16 cellular contexts compared by ENCODE assay signal in genomic region chr18:60794802-60795201, GRCh38.
A peak's percentile ranks its signal among the peaks of the same experiment; 100 is the strongest.
DNase-seq lines count a peak whose midpoint lies in the region; ATAC-seq and TF ChIP-seq lines count a peak whose summit lies in the region.
"Had no signal": no experiment of that assay in that cellular context is flagged by ENCODE, and none has a peak within 500 bp of the region (broad histone marks: within the 10 kb centered on the region; RNA-seq: fewer than 3 reads in every experiment).

No MANE protein-coding gene starts in this region.

- DNase-seq in ELF-1 (ENCODE audit: low read depth, low spot score), result peak; percentile 7
- DNase-seq in PC-9, result no peak
- DNase-seq in foreskin keratinocyte, result no peak
- peak; percentile 24 for DNase-seq in lower lobe of right lung
- DNase-seq in DMS53 (lab: John Stamatoyannopoulos, UW), result no peak
- DNase-seq in GM23248, result no peak
- DNase-seq in NCI-H524 treated with DMSO at 0.1 percent for 48 hours (lab: John Stamatoyannopoulos, UW), result no peak
- no peak for DNase-seq in H7
- DNase-seq: ACHN; CD4-positive, CD25-positive, alpha-beta regulatory T cell; DMS 273 treated with DMSO at 0.1 percent for 48 hours; DMS79; GOT3 had no signal

- no peak overlapping the region for H3K4me2 ChIP-seq in PC-9
- no peak overlapping the region for H3K4me2 ChIP-seq in GM23248 (ENCODE audit: unreplicated experiment)
- H3K4me2 ChIP-seq: BLaER1 treated with 17β-estradiol and CSF1 and Interleukin-3, amounts not matched to agents 10 nM and 100 nM had no signal

- H3F3A ChIP-seq in PC-9 (ENCODE audit: insufficient read depth, low read depth) (no peaks in the 10 kb centered on the region), GM23248 (ENCODE audit: insufficient read depth) (no peaks in the 10 kb centered on the region)

- H2AFZ ChIP-seq in PC-9 (peak overlapping the region; percentile 33; the same call in 1 of the 2 replicates), GM23248 (no peak overlapping the region)

- intact Hi-C loops in PC-9 (cut with micrococcal nuclease; ENCODE audit: unreplicated experiment) (no loop called here), lower lobe of right lung (cut with DNase I) (no loop called here)

- H3K36me3 ChIP-seq in PC-9 (ENCODE audit: low read depth), result no peaks in the 10 kb centered on the region
- no peaks in the 10 kb centered on the region for H3K36me3 ChIP-seq in lower lobe of right lung
- H3K36me3 ChIP-seq in GM23248 (ENCODE audit: low read depth), result no peaks in the 10 kb centered on the region
- H3K36me3 ChIP-seq in H7 (replicated peaks; ENCODE audit: control insufficient read depth, insufficient read depth, low read length), result no peaks in the 10 kb centered on the region
- H3K36me3 ChIP-seq: BLaER1 treated with 17β-estradiol and CSF1 and Interleukin-3, amounts not matched to agents 10 nM and 100 nM had no signal

- H3K27me3 ChIP-seq in PC-9 (ENCODE audit: insufficient read depth, low read depth), result no peaks in the 10 kb centered on the region
- no peaks in the 10 kb centered on the region for H3K27me3 ChIP-seq in foreskin keratinocyte
- no peaks in the 10 kb centered on the region for H3K27me3 ChIP-seq in lower lobe of right lung (ENCODE audit: low read depth)
- H3K27me3 ChIP-seq in GM23248 (replicated peaks; ENCODE audit: insufficient read depth), result no peaks in the 10 kb centered on the region
- H3K27me3 ChIP-seq in H7 (ENCODE audit: control insufficient read depth, insufficient read depth, low read length), result no peaks in the 10 kb centered on the region
- H3K27me3 ChIP-seq: BLaER1 treated with 17β-estradiol and CSF1 and Interleukin-3, amounts not matched to agents 10 nM and 100 nM had no signal

- H3K27ac ChIP-seq in PC-9 (no peak overlapping the region), foreskin keratinocyte (no peak overlapping the region), lower lobe of right lung (no peak overlapping the region), GM23248 (no peak overlapping the region)
- H3K27ac ChIP-seq: BLaER1 treated with 17β-estradiol and CSF1 and Interleukin-3, amounts not matched to agents 10 nM and 100 nM; HL-60 had no signal

- WGBS in GM23248 (ENCODE audit: low coverage in 1 of 2, low lambda C conversion rate in 2 of 2, missing lambda C conversion rate in 2 of 2), 2 experiments, result 34 to 45% methylated on average over 5 of the region's 5 CpGs

- BruUV-seq in PC-9 (replicated peaks; lab: Mats Ljungman, UMichigan), result no TSS peak

- H3K9me2 ChIP-seq in PC-9 (ENCODE audit: insufficient read depth), result no peaks in the 10 kb centered on the region
- H3K9me2 ChIP-seq in GM23248 (ENCODE audit: insufficient read depth), result no peaks in the 10 kb centered on the region

- H3K4me3 ChIP-seq in PC-9 (no peak overlapping the region), lower lobe of right lung (no peak overlapping the region), GM23248 (no peak overlapping the region), H7 (ENCODE audit: insufficient read depth, low read depth, low read length) (no peak overlapping the region)
- H3K4me3 ChIP-seq: BLaER1 treated with 17β-estradiol and CSF1 and Interleukin-3, amounts not matched to agents 10 nM and 100 nM had no signal

- no peak overlapping the region for H3K9ac ChIP-seq in GM23248
- H3K9ac ChIP-seq: BLaER1 treated with 17β-estradiol and CSF1 and Interleukin-3, amounts not matched to agents 10 nM and 100 nM had no signal

- ATAC-seq in foreskin keratinocyte, result peak; percentile 34
- no peak for ATAC-seq in lower lobe of right lung
- ATAC-seq: HCT116 had no signal

- TF ChIP-seq CTCF in PC-9 (conservative IDR thresholded peaks at IDR 0.05) (no peak), foreskin keratinocyte (conservative IDR thresholded peaks at IDR 0.05) (no peak), lower lobe of right lung (IDR thresholded peaks at IDR 0.05) (no peak)

- CTCF ChIA-PET in PC-9 (lab: Charles Lee), result no interaction called here

- H3K9me3 ChIP-seq in PC-9 (ENCODE audit: insufficient read depth, low read depth) (no peaks in the 10 kb centered on the region), lower lobe of right lung (no peaks in the 10 kb centered on the region), GM23248 (ENCODE audit: low read depth) (no peaks in the 10 kb centered on the region)
- H3K9me3 ChIP-seq: BLaER1 treated with 17β-estradiol and CSF1 and Interleukin-3, amounts not matched to agents 10 nM and 100 nM had no signal

- in situ Hi-C loops in GM23248 (cut with MboI), result no loop called here

- H4K20me1 ChIP-seq in PC-9 (ENCODE audit: insufficient read depth), result no peaks in the 10 kb centered on the region
- H4K20me1 ChIP-seq in GM23248 (ENCODE audit: insufficient read depth), result no peaks in the 10 kb centered on the region
- H4K20me1 ChIP-seq: BLaER1 treated with 17β-estradiol and CSF1 and Interleukin-3, amounts not matched to agents 10 nM and 100 nM had no signal

- no peaks in the 10 kb centered on the region for H3K4me1 ChIP-seq in PC-9 (replicated peaks; ENCODE audit: insufficient read depth)
- H3K4me1 ChIP-seq in foreskin keratinocyte, result no peaks in the 10 kb centered on the region
- no peaks in the 10 kb centered on the region for H3K4me1 ChIP-seq in lower lobe of right lung
- no peaks in the 10 kb centered on the region for H3K4me1 ChIP-seq in GM23248 (ENCODE audit: insufficient read depth)
- H3K4me1 ChIP-seq: BLaER1 treated with 17β-estradiol and CSF1 and Interleukin-3, amounts not matched to agents 10 nM and 100 nM had no signal

- H3K79me2 ChIP-seq in PC-9 (ENCODE audit: low read depth) (no peaks in the 10 kb centered on the region), GM23248 (ENCODE audit: insufficient read depth) (no peaks in the 10 kb centered on the region)

- POLR2A ChIA-PET in PC-9 (lab: Charles Lee; ENCODE audit: unreplicated experiment), result no interaction called here

Comparison
In these comparisons a context has a peak if more than half of its experiments do, and no peak if none do; other contexts are left out.
1. DNase-seq: peak in ELF-1 (single experiment) and lower lobe of right lung (single experiment); none in PC-9 (0 of 2), foreskin keratinocyte (0 of 2), DMS53 (single experiment), GM23248 (single experiment), NCI-H524 treated with DMSO at 0.1 percent for 48 hours (single experiment) and H7 (single experiment).